In genomic region chr10:28872592-28873165, GRCh38 we compare ENCODE assay signal across 19 cellular contexts.
"Had no signal": no experiment of that assay in that cellular context is flagged by ENCODE, and none has a peak within 500 bp of the region (broad histone marks: within the 10 kb centered on the region; RNA-seq: fewer than 3 reads in every experiment).

No MANE protein-coding gene starts in this region.

- H3K9me3 ChIP-seq: thyroid gland, vagina had no signal

- H3K36me3 Mint-ChIP-seq: activated naive CD4-positive, alpha-beta T cell treated with anti-CD3 and anti-CD28 coated beads, Interleukin-2, amount 50 U/mL, for 72 hours; brain; stimulated activated naive B cell treated with anti-CD40 and anti-IgM and Interleukin-4, amounts not matched to agents 10 μg/mL and 1 μg/mL and 100 μg/mL, for 72 hours had no signal

- H3K9me3 Mint-ChIP-seq: activated B cell treated with CpG ODN at 0.5 μM for 24 hours; activated CD8-positive, alpha-beta T cell treated with anti-CD3 and anti-CD28 coated beads for 36 hours; activated naive CD4-positive, alpha-beta T cell treated with anti-CD3 and anti-CD28 coated beads, Interleukin-2, amount 50 U/mL, for 72 hours; activated T-cell treated with anti-CD3 and anti-CD28 coated beads, Interleukin-2, amount 50 U/mL, for 4 hours; central memory CD8-positive, alpha-beta T cell; neural crest cell had no signal

- H3K27ac Mint-ChIP-seq: activated B cell treated with CpG ODN at 0.5 μM for 24 hours; activated CD8-positive, alpha-beta T cell treated with anti-CD3 and anti-CD28 coated beads for 36 hours; activated naive CD4-positive, alpha-beta T cell treated with anti-CD3 and anti-CD28 coated beads, Interleukin-2, amount 50 U/mL, for 72 hours; brain; stimulated activated naive B cell treated with anti-CD40 and anti-IgM and Interleukin-4, amounts not matched to agents 10 μg/mL and 1 μg/mL and 100 μg/mL, for 72 hours; T-helper 17 cell had no signal

- H3K36me3 ChIP-seq: thyroid gland, vagina had no signal

- H3K4me3 ChIP-seq: lung, thyroid gland, vagina had no signal

- ATAC-seq: activated CD8-positive, alpha-beta T cell treated with anti-CD3 and anti-CD28 coated beads for 36 hours; activated naive CD4-positive, alpha-beta T cell treated with anti-CD3 and anti-CD28 coated beads, Interleukin-2, amount 50 U/mL, for 72 hours; activated T-cell treated with anti-CD3 and anti-CD28 coated beads, Interleukin-2, amount 50 U/mL, for 4 hours; stimulated activated naive B cell treated with anti-CD40 and anti-IgM and Interleukin-4, amounts not matched to agents 10 μg/mL and 1 μg/mL and 100 μg/mL, for 72 hours; T-helper 17 cell had no signal

- H3K27me3 Mint-ChIP-seq: activated B cell treated with CpG ODN at 0.5 μM for 24 hours; central memory CD8-positive, alpha-beta T cell had no signal

- H3K4me1 Mint-ChIP-seq: activated B cell treated with CpG ODN at 0.5 μM for 24 hours; central memory CD8-positive, alpha-beta T cell; stimulated activated naive B cell treated with anti-CD40 and anti-IgM and Interleukin-4, amounts not matched to agents 10 μg/mL and 1 μg/mL and 100 μg/mL, for 72 hours; T-helper 17 cell had no signal

- DNase-seq: activated B cell treated with CpG ODN at 0.5 μM for 24 hours; activated CD4-positive, alpha-beta T cell treated with anti-CD3 and anti-CD28 coated beads for 48 hours; activated CD8-positive, alpha-beta T cell treated with anti-CD3 and anti-CD28 coated beads for 36 hours; activated effector memory CD4-positive, alpha-beta T cell treated with Interleukin-2 at 50 U/mL for 16 hours; activated T-cell treated with anti-CD3 and anti-CD28 coated beads, Interleukin-2, amount 50 U/mL, for 4 hours; amygdala; effector CD8-positive, alpha-beta T cell; head of caudate nucleus; left cardiac atrium; midbrain; stimulated activated naive B cell treated with anti-CD40 and anti-IgM and Interleukin-4, amounts not matched to agents 10 μg/mL and 1 μg/mL and 100 μg/mL, for 72 hours; T-helper 17 cell; thyroid gland had no signal

- H3K4me1 ChIP-seq: thyroid gland, vagina had no signal

- H3K4me3 Mint-ChIP-seq: activated B cell treated with CpG ODN at 0.5 μM for 24 hours; activated CD8-positive, alpha-beta T cell treated with anti-CD3 and anti-CD28 coated beads for 36 hours; activated T-cell treated with anti-CD3 and anti-CD28 coated beads, Interleukin-2, amount 50 U/mL, for 4 hours; brain; central memory CD8-positive, alpha-beta T cell; neural crest cell; stimulated activated naive B cell treated with anti-CD40 and anti-IgM and Interleukin-4, amounts not matched to agents 10 μg/mL and 1 μg/mL and 100 μg/mL, for 72 hours; T-helper 17 cell had no signal

- H3K27me3 ChIP-seq: thyroid gland, vagina had no signal

- H3K27ac ChIP-seq: thyroid gland, vagina had no signal
